8 cellular contexts compared by ENCODE assay signal in genomic region chr5:97162045-97162444, GRCh38.
DNase-seq lines count a peak whose midpoint lies in the region; ATAC-seq and TF ChIP-seq lines count a peak whose summit lies in the region.

No MANE protein-coding gene starts in this region.

- peak; percentile 93 for TF ChIP-seq CTCF in C4-2B (conservative IDR thresholded peaks at IDR 0.05)

- DNase-seq in NCI-H1105 (lab: John Stamatoyannopoulos, UW) (peak; percentile 23), caudate nucleus (lab: John Stamatoyannopoulos, UW) (peak in 45 of 61 donors; percentile 1 to 79 (median 33)), islet precursor cell (peak; percentile 78)
- peak; percentile 50 for DNase-seq in stimulated activated CD4-positive, alpha-beta T cell treated with anti-CD3 and anti-CD28 coated beads, Interleukin-2, amount 100 ng/mL, for 48 hours

- ATAC-seq in GM18870 (IDR thresholded peaks at IDR 0.05; ENCODE audit: unreplicated experiment), result peak; percentile 57
- ATAC-seq in SK-N-SH treated with all-trans-retinoic acid at 6 μM for 48 hours, result peak; percentile 87
- ATAC-seq in GM19324 (IDR thresholded peaks at IDR 0.05; ENCODE audit: low FRiP score, unreplicated experiment), result no peak

- H3K27ac ChIP-seq in C4-2B (no peak overlapping the region), caudate nucleus (ENCODE audit: low read depth, low read length) (no peak overlapping the region)

TF ChIP-seq in SK-N-SH treated with all-trans-retinoic acid at 6 μM for 48 hours, 23 proteins besides CTCF, POLR2A, EP300 and RAD21:
- TF ChIP-seq PPARA (CRISPR knock-in tag; IDR thresholded peaks at IDR 0.05; ENCODE audit: borderline replicate concordance), result no peak
- no peak for TF ChIP-seq ARNTL (CRISPR knock-in tag; IDR thresholded peaks at IDR 0.05; ENCODE audit: borderline replicate concordance, low read depth)
- no peak for TF ChIP-seq ZNF70 (CRISPR knock-in tag; IDR thresholded peaks at IDR 0.05)
TF ChIP-seq in SK-N-SH treated with all-trans-retinoic acid at 6 μM for 48 hours: peak in this region for 0.

Comparison
In these comparisons a context has a peak if more than half of its experiments do, and no peak if none do; other contexts are left out.
1. DNase-seq: peak in every context shown above with its lines; median percentile 78 in islet precursor cell; 50 in stimulated activated CD4-positive, alpha-beta T cell treated with anti-CD3 and anti-CD28 coated beads, Interleukin-2, amount 100 ng/mL, for 48 hours; 33 in caudate nucleus; 23 in NCI-H1105.